In genomic region chr10:131652416-131652815, GRCh38 we compare ENCODE assay signal across 15 cellular contexts.
DNase-seq lines count a peak whose midpoint lies in the region; ATAC-seq and TF ChIP-seq lines count a peak whose summit lies in the region.
"Had no signal": no experiment of that assay in that cellular context is flagged by ENCODE, and none has a peak within 500 bp of the region (broad histone marks: within the 10 kb centered on the region; RNA-seq: fewer than 3 reads in every experiment).

No MANE protein-coding gene starts in this region.

- H3K4me3 ChIP-seq in H7 (ENCODE audit: insufficient read depth, low read depth, low read length) (no peak overlapping the region), stomach (no peak overlapping the region)

- H3K4me3 Mint-ChIP-seq in WTC11, result peak overlapping the region; percentile 33; the same call in 1 of the 2 replicates

- H3K9me3 ChIP-seq in stomach, result no peaks in the 10 kb centered on the region

- no peak overlapping the region; the same call in 1 of the 2 replicates for H3K27ac Mint-ChIP-seq in WTC11
- H3K27ac Mint-ChIP-seq: CD8-positive, alpha-beta memory T cell had no signal

- POLR2A ChIA-PET in WTC11 (lab: Charles Lee), result no interaction called here

- H3K4me1 ChIP-seq in stomach, result peaks cover under 1 to 30% (median 17%) of the 10 kb centered on the region in 4 donors

- intact Hi-C loops in stomach (cut with DNase I; ENCODE audit: low total_unique reads), result no loop called here

- H3K27me3 ChIP-seq in H7 (ENCODE audit: control insufficient read depth, insufficient read depth, low read length), result no peaks in the 10 kb centered on the region
- H3K27me3 ChIP-seq in stomach, result peaks cover 0 to 45% (median 0%) of the 10 kb centered on the region in 3 donors

- no peak for TF ChIP-seq POLR2A in stomach (IDR thresholded peaks at IDR 0.05)

- peak; percentile 71 for DNase-seq in H7
- no peak for DNase-seq in WTC11 (ENCODE audit: low spot score)
- peak; percentile 29 for DNase-seq in left lobe of liver (ENCODE audit: low spot score)
- peak; percentile 17 for DNase-seq in stomach
- no peak for DNase-seq in GM03348 (ENCODE audit: low spot score)
- DNase-seq in COLO668 (lab: John Stamatoyannopoulos, UW; ENCODE audit: unreplicated experiment), result no peak
- no peak for DNase-seq in NCI-H510A treated with DMSO at 0.1 percent for 48 hours (lab: John Stamatoyannopoulos, UW)
- DNase-seq: ACHN; CD8-positive, alpha-beta memory T cell; GF-D8; IMR-90; Kasumi-1; NCI-H1417 treated with DMSO at 0.1 percent for 48 hours; NCI-H2029 had no signal

- H3K27me3 Mint-ChIP-seq in WTC11 (ENCODE audit: low read depth), result no peaks in the 10 kb centered on the region

- H3K27ac ChIP-seq in stomach, result no peak overlapping the region
- H3K27ac ChIP-seq: RWPE1 had no signal

- no peaks in the 10 kb centered on the region for H3K9me3 Mint-ChIP-seq in WTC11

- ATAC-seq in WTC11 (no peak), left lobe of liver (no peak)

- H3K4me1 Mint-ChIP-seq in WTC11, result peaks cover 67% of the 10 kb centered on the region
- H3K4me1 Mint-ChIP-seq: CD8-positive, alpha-beta memory T cell had no signal

- TF ChIP-seq EP300 in stomach (IDR thresholded peaks at IDR 0.05), result no peak

- no peak for TF ChIP-seq CTCF in WTC11 (IDR thresholded peaks at IDR 0.05)
- TF ChIP-seq CTCF in stomach (IDR thresholded peaks at IDR 0.05), result no peak

- WGBS in stomach, 5 donors, result 47 to 72% (median 59%) methylated on average over 13 of the region's 13 CpGs

- no peaks in the 10 kb centered on the region for H3K36me3 ChIP-seq in H7 (replicated peaks; ENCODE audit: control insufficient read depth, insufficient read depth, low read length)
- no peaks in the 10 kb centered on the region for H3K36me3 ChIP-seq in stomach

- no peaks in the 10 kb centered on the region for H3K36me3 Mint-ChIP-seq in WTC11
- H3K36me3 Mint-ChIP-seq: CD8-positive, alpha-beta memory T cell had no signal

- CTCF ChIA-PET in WTC11 (lab: Charles Lee), result interaction anchor here (0.9 to 1.7 kb wide), 4 partner anchors 10 to 118 kb away, joined by 3 to 10 read pairs (median 6); no protein-coding TSS in a partner anchor

TF ChIP-seq in WTC11, 78 proteins besides CTCF, POLR2A, EP300 and RAD21:
- TF ChIP-seq NR1H2 (CRISPR knock-in tag; IDR thresholded peaks at IDR 0.05) (no peak), ZNF416 (CRISPR knock-in tag; IDR thresholded peaks at IDR 0.05) (no peak), ZBTB21 (CRISPR knock-in tag; IDR thresholded peaks at IDR 0.05; ENCODE audit: borderline replicate concordance) (no peak), ZMAT4 (CRISPR knock-in tag; IDR thresholded peaks at IDR 0.05) (no peak), RELA (CRISPR knock-in tag; IDR thresholded peaks at IDR 0.05; ENCODE audit: borderline replicate concordance) (no peak), ESRRA (CRISPR knock-in tag; IDR thresholded peaks at IDR 0.05; ENCODE audit: borderline replicate concordance) (no peak), ZNF232 (CRISPR knock-in tag; IDR thresholded peaks at IDR 0.05) (no peak)
- TF ChIP-seq, protein P1, sequence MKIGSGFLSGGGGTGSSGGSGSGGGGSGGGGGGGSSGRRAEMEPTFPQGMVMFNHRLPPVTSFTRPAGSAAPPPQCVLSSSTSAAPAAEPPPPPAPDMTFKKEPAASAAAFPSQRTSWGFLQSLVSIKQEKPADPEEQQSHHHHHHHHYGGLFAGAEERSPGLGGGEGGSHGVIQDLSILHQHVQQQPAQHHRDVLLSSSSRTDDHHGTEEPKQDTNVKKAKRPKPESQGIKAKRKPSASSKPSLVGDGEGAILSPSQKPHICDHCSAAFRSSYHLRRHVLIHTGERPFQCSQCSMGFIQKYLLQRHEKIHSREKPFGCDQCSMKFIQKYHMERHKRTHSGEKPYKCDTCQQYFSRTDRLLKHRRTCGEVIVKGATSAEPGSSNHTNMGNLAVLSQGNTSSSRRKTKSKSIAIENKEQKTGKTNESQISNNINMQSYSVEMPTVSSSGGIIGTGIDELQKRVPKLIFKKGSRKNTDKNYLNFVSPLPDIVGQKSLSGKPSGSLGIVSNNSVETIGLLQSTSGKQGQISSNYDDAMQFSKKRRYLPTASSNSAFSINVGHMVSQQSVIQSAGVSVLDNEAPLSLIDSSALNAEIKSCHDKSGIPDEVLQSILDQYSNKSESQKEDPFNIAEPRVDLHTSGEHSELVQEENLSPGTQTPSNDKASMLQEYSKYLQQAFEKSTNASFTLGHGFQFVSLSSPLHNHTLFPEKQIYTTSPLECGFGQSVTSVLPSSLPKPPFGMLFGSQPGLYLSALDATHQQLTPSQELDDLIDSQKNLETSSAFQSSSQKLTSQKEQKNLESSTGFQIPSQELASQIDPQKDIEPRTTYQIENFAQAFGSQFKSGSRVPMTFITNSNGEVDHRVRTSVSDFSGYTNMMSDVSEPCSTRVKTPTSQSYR (CRISPR knock-in tag; IDR thresholded peaks at IDR 0.05), result no peak

Comparison
In these comparisons a context has a peak if more than half of its experiments do, and no peak if none do; other contexts are left out.
1. DNase-seq: peak in H7 (single experiment), left lobe of liver (single experiment) and stomach (single experiment); none in WTC11 (single experiment), GM03348 (single experiment), COLO668 (single experiment) and NCI-H510A treated with DMSO at 0.1 percent for 48 hours (single experiment).